22 cellular contexts compared by ENCODE assay signal in the genomic region with DNA sequence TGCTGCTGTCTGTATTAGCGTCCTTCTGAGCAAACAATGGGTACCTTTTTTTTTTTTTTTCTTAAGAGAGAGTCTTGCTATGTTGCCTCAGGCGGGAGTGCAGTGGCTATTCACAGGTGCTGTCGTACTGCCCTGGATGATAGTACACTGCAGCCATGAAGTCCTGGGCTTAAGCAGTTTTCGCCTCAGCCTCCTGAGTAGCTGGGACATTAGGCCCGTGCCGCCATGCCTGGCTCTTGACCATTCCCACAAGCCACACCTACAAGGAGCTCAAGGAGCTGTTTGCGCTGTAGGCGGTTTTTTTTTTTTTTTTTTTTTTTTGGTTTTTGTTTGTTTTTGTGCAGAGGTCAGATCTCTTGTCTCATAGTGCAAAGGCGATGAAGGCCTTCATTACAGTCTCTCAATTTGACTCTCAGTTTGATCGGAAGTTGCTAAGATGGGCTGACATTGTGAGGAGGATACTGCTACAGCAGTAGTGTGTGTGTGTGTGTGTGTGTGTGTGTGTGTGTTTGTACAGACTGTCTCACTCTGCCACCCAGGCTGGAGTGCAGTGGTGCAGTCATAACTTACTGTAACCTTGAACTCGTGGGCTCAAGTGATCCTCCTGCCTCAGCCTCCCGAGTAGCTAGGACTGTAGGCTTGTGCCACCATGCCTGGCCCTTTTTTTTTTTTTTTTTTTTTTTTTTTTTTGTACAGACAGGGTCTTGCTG. TPM values are rescaled to one million over a fixed set of nuclear protein-coding genes. Genes with fewer than 3 reads are reported as not detected.
DNase-seq lines count a peak whose midpoint lies in the region; ATAC-seq, FAIRE-seq and TF ChIP-seq lines count a peak whose summit lies in the region.
"Had no signal": no experiment of that assay in that cellular context is flagged by ENCODE, and none has a peak within 500 bp of the region (broad histone marks: within the 10 kb centered on the region; RNA-seq: fewer than 3 reads in every experiment).

No MANE protein-coding gene starts in this region.

- POLR2A ChIA-PET in K562 (lab: Yijun Ruan, JAX) = interaction anchor here (2.0 kb wide), 1 partner anchor 11 kb away, joined by 4 read pairs; no protein-coding TSS in a partner anchor

- peaks cover 20 to 49% of the 10 kb centered on the region in 2 donors for H3K36me3 Mint-ChIP-seq in activated T-cell treated with anti-CD3 and anti-CD28 coated beads, Interleukin-2, amount 50 U/mL, for 72 hours (ENCODE audit: insufficient read depth in 2 of 2)
- peaks cover 37% of the 10 kb centered on the region for H3K36me3 Mint-ChIP-seq in activated T-cell treated with anti-CD3 and anti-CD28 coated beads, Interleukin-2, amount 50 U/mL, for 4 hours (ENCODE audit: insufficient read depth)

- H4K20me1 ChIP-seq in Karpas-422 (ENCODE audit: insufficient read depth, low read depth, low read length) (peaks cover 57% of the 10 kb centered on the region), K562 (replicated peaks; ENCODE audit: control insufficient read depth, insufficient read depth, low read length) (no peaks in the 10 kb centered on the region)

- H3K36me3 ChIP-seq in Karpas-422 (ENCODE audit: insufficient read depth, low read length) (peaks cover 28% of the 10 kb centered on the region), K562 (ENCODE audit: control insufficient read depth, insufficient read depth, low read length) (no peaks in the 10 kb centered on the region), upper lobe of right lung (no peaks in the 10 kb centered on the region)
- H3K36me3 ChIP-seq: breast epithelium, MG63, uterus had no signal

- intact Hi-C loops in K562 (cut with micrococcal nuclease) = no loop called here
- intact Hi-C loops in upper lobe of right lung (cut with DNase I) = no loop called here

- 42% methylated on average over 8 of the region's 12 CpGs for WGBS in K562 (ENCODE audit: insufficient coverage, low coverage, missing lambda C conversion rate)

- H3K9me3 Mint-ChIP-seq in activated T-cell treated with anti-CD3 and anti-CD28 coated beads, Interleukin-2, amount 50 U/mL, for 72 hours = peaks cover 0 to 2% of the 10 kb centered on the region in 2 donors
- no peaks in the 10 kb centered on the region for H3K9me3 Mint-ChIP-seq in activated T-cell treated with anti-CD3 and anti-CD28 coated beads, Interleukin-2, amount 50 U/mL, for 4 hours
- H3K9me3 Mint-ChIP-seq: endodermal cell had no signal

- no peaks in the 10 kb centered on the region for H3K9me2 ChIP-seq in Karpas-422 (replicated peaks; ENCODE audit: insufficient read depth, low read length)

- no peak for TF ChIP-seq EP300 in K562 (IDR thresholded peaks at IDR 0.05; ENCODE audit: low read length)

- H3K4me1 ChIP-seq in Karpas-422 (ENCODE audit: low read length) = peaks cover 76% of the 10 kb centered on the region
- peaks cover 7 to 13% of the 10 kb centered on the region in 2 experiments; a peak in 3 of 5 replicates for H3K4me1 ChIP-seq in K562 (replicated peaks in 1 of 2; ENCODE audit: control insufficient read depth in 2 of 2, insufficient read depth in 2 of 2, low read length in 2 of 2)
- H3K4me1 ChIP-seq in upper lobe of right lung = peaks cover 3% of the 10 kb centered on the region
- H3K4me1 ChIP-seq: breast epithelium, psoas muscle, uterus had no signal

- H3K4me3 ChIP-seq in Karpas-422 (ENCODE audit: low read length) (no peak overlapping the region), K562 (no peak overlapping the region), upper lobe of right lung (no peak overlapping the region), foreskin fibroblast (ENCODE audit: low read depth in 1 of 2, low read length in 2 of 2) (no peak overlapping the region)
- H3K4me3 ChIP-seq: breast epithelium, coronary artery, lung, MG63, psoas muscle, uterus had no signal

- no peak for DNase-seq in activated T-cell treated with anti-CD3 and anti-CD28 coated beads, Interleukin-2, amount 50 U/mL, for 72 hours
- no peak for DNase-seq in activated T-cell treated with anti-CD3 and anti-CD28 coated beads, Interleukin-2, amount 50 U/mL, for 4 hours
- DNase-seq in Karpas-422 (no peak), K562 (ENCODE audit: extremely low read depth in 1 of 4, low spot score in 3 of 4) (no peak), upper lobe of right lung (no peak), foreskin fibroblast (no peak)
- DNase-seq: activated CD4-positive, alpha-beta T cell treated with anti-CD3 and anti-CD28 coated beads for 1 hour; endodermal cell; GDM1; islet precursor cell; MG63; NCI-H1436 treated with DMSO at 0.1 percent for 48 hours; NCI-H2171 treated with DMSO at 0.1 percent for 48 hours; psoas muscle; SW 1271; uterus had no signal

- no peak for TF ChIP-seq RAD21 in K562 (CRISPR knock-in tag; conservative IDR thresholded peaks at IDR 0.05 in 1 of 2, IDR thresholded peaks at IDR 0.05 in 1 of 2)

- H3K4me3 Mint-ChIP-seq in activated T-cell treated with anti-CD3 and anti-CD28 coated beads, Interleukin-2, amount 50 U/mL, for 72 hours = peak overlapping the region; percentile 18 to 27
- no peak overlapping the region for H3K4me3 Mint-ChIP-seq in activated T-cell treated with anti-CD3 and anti-CD28 coated beads, Interleukin-2, amount 50 U/mL, for 4 hours
- H3K4me3 Mint-ChIP-seq: endodermal cell had no signal

- in situ Hi-C loops in K562 (cut with MboI) = no loop called here

- CTCF ChIA-PET in K562 (lab: Yijun Ruan, JAX; ENCODE audit: low intra/inter-chr PET ratio) = no interaction called here

- H2AFZ ChIP-seq in Karpas-422 (ENCODE audit: low read length) (no peak overlapping the region), K562 (ENCODE audit: low read depth, low read length) (0 out of 2 replicates have a peak overlapping the region, but pooled peaks have one; percentile 30)

- peaks cover 100% of the 10 kb centered on the region for H3K79me2 ChIP-seq in Karpas-422 (ENCODE audit: low read length)
- H3K79me2 ChIP-seq in K562 (ENCODE audit: control insufficient read depth, insufficient read depth, low read length) = peaks cover 31% of the 10 kb centered on the region

- H3K27ac ChIP-seq in Karpas-422 (ENCODE audit: low read length) (peak overlapping the region; percentile 20; the same call in 1 of the 2 replicates), K562 (ENCODE audit: extremely low read depth, low read depth, low read length) (no peak overlapping the region), upper lobe of right lung (no peak overlapping the region)
- H3K27ac ChIP-seq: breast epithelium, coronary artery, psoas muscle, uterus had no signal

- no peak for FAIRE-seq in K562 (lab: Jason Lieb, UNC)

- TF ChIP-seq POLR2A in K562 (conservative IDR thresholded peaks at IDR 0.05) = no peak

- H3K27me3 ChIP-seq in Karpas-422 (ENCODE audit: low read length) = no peaks in the 10 kb centered on the region
- no peaks in the 10 kb centered on the region for H3K27me3 ChIP-seq in K562 (ENCODE audit: control insufficient read depth in 2 of 2, insufficient read depth in 2 of 2, low read length in 2 of 2)
- H3K27me3 ChIP-seq in upper lobe of right lung = no peaks in the 10 kb centered on the region
- H3K27me3 ChIP-seq: breast epithelium, MG63, uterus had no signal

- peak overlapping the region; percentile 31 for H3K27ac Mint-ChIP-seq in activated T-cell treated with anti-CD3 and anti-CD28 coated beads, Interleukin-2, amount 50 U/mL, for 72 hours
- H3K27ac Mint-ChIP-seq: endodermal cell had no signal

- no TSS peak for BruUV-seq in K562 (replicated peaks; lab: Mats Ljungman, UMichigan)

- no peak for TF ChIP-seq CTCF in K562 (IDR thresholded peaks at IDR 0.05 in 2 of 3, conservative IDR thresholded peaks at IDR 0.05 in 1 of 3; ENCODE audit: insufficient read depth in 2 of 3, low read depth in 1 of 3, low read length in 3 of 3)
- no peak for TF ChIP-seq CTCF in upper lobe of right lung (IDR thresholded peaks at IDR 0.05)
- TF ChIP-seq CTCF in foreskin fibroblast (IDR thresholded peaks at IDR 0.05; ENCODE audit: low read depth, low read length) = no peak

- no peak overlapping the region for H3K9ac ChIP-seq in Karpas-422 (ENCODE audit: low read length)
- no peak overlapping the region for H3K9ac ChIP-seq in K562 (ENCODE audit: insufficient read depth in 1 of 2, low read depth in 2 of 2, low read length in 2 of 2)

- peak; percentile 20 to 63 for ATAC-seq in activated T-cell treated with anti-CD3 and anti-CD28 coated beads, Interleukin-2, amount 50 U/mL, for 72 hours (replicated peaks in 1 of 2)
- no peak for ATAC-seq in activated T-cell treated with anti-CD3 and anti-CD28 coated beads, Interleukin-2, amount 50 U/mL, for 4 hours
- ATAC-seq in K562 (peak; percentile 55), upper lobe of right lung (peak; percentile 72), HG02973 (IDR thresholded peaks at IDR 0.05; ENCODE audit: unreplicated experiment) (no peak), HG03354 (IDR thresholded peaks at IDR 0.05; ENCODE audit: poor library complexity, severe bottlenecking, unreplicated experiment) (no peak)
- ATAC-seq: psoas muscle, Right ventricle myocardium inferior had no signal

- peaks cover 94% of the 10 kb centered on the region for H3K4me1 Mint-ChIP-seq in activated T-cell treated with anti-CD3 and anti-CD28 coated beads, Interleukin-2, amount 50 U/mL, for 72 hours (ENCODE audit: low read depth)
- H3K4me1 Mint-ChIP-seq in activated T-cell treated with anti-CD3 and anti-CD28 coated beads, Interleukin-2, amount 50 U/mL, for 4 hours (ENCODE audit: low read depth) = peaks cover 69% of the 10 kb centered on the region

- no peaks in the 10 kb centered on the region for H3K9me1 ChIP-seq in K562 (ENCODE audit: control insufficient read depth, insufficient read depth, low read length)

- no peak overlapping the region for H3K4me2 ChIP-seq in Karpas-422 (ENCODE audit: low read depth, low read length, poor library complexity, severe bottlenecking)
- no peak overlapping the region for H3K4me2 ChIP-seq in K562 (ENCODE audit: insufficient read depth, low read length)

- H3K27me3 Mint-ChIP-seq in activated T-cell treated with anti-CD3 and anti-CD28 coated beads, Interleukin-2, amount 50 U/mL, for 72 hours (ENCODE audit: low read depth) = no peaks in the 10 kb centered on the region
- no peaks in the 10 kb centered on the region for H3K27me3 Mint-ChIP-seq in activated T-cell treated with anti-CD3 and anti-CD28 coated beads, Interleukin-2, amount 50 U/mL, for 4 hours (ENCODE audit: low read depth)

- H3K9me3 ChIP-seq in Karpas-422 (ENCODE audit: low read length) (no peaks in the 10 kb centered on the region), K562 (replicated peaks; ENCODE audit: control insufficient read depth, insufficient read depth, low read depth, low read length) (no peaks in the 10 kb centered on the region), upper lobe of right lung (no peaks in the 10 kb centered on the region)
- H3K9me3 ChIP-seq: breast epithelium, MG63, psoas muscle, uterus had no signal

RNA-seq across cellular contexts. Expression of gene TRAF3, which starts 34.2 kb away (rescaled TPM):
- 100 to 1,000 TPM; 123 to 137 TPM for total RNA-seq in activated T-cell treated with anti-CD3 and anti-CD28 coated beads, Interleukin-2, amount 50 U/mL, for 72 hours
- total RNA-seq in activated T-cell treated with anti-CD3 and anti-CD28 coated beads, Interleukin-2, amount 50 U/mL, for 4 hours = 10 to 100 TPM; 76.0 to 91.0 (median 78.1) TPM
- 79.1 and 135 TPM in 2 replicates for total RNA-seq in Karpas-422 (2014; rRNA removed; shearing (Covaris generic); ENCODE audit: low replicate concordance)
- 42.1 and 44.1 TPM in 2 replicates for total RNA-seq in K562 (2011; cell fraction: chromatin; rRNA removed; ENCODE audit: low replicate concordance)
- 22.5 and 22.8 TPM in 2 replicates for total RNA-seq in K562 (2011; cell fraction: nucleolus; rRNA removed)
- 25.0 and 25.2 TPM in 2 replicates for total RNA-seq in K562 (2011; cell fraction: nucleoplasm; rRNA removed)
- total RNA-seq in K562 (2014; rRNA removed) = 8.1 and 11.4 TPM in 2 replicates
- total RNA-seq in K562 (2014; rRNA removed; fragmentation: Illumina TruSeq; extraction: Trizol) = 9.1 and 9.9 TPM in 2 replicates
- total RNA-seq in K562 (2015; rRNA removed; fragmentation: Illumina TruSeq; extraction: Trizol) = 7.4 and 9.9 TPM in 2 replicates
- 20.7 and 21.3 TPM in 2 replicates for total RNA-seq in K562 (2021)
- polyA plus RNA-seq in K562 (2011; rRNA removed) = 13.6 and 15.3 TPM in 2 replicates
- polyA plus RNA-seq in K562 (2011; cell fraction: cytosol; rRNA removed) = 9.6 and 13.1 TPM in 2 replicates
- polyA plus RNA-seq in K562 (2011; cell fraction: nucleus; rRNA removed) = 14.3 and 18.4 TPM in 2 replicates
- polyA plus RNA-seq in K562 (2012) = 7.7 and 9.8 TPM in 2 replicates
- 10.7 and 11.5 TPM in 2 replicates for polyA plus RNA-seq in K562 (2014; fragmentation: Illumina TruSeq; extraction: Trizol)
- under 1 TPM; 0.52 to 0.57 TPM for polyA plus RNA-seq in K562 (2014; fragmentation: Nextera tagmentation; extraction: Ambion mirVana)
- polyA plus RNA-seq in K562 (2014; rRNA removed) = 12.1 and 15.3 TPM in 2 replicates
- 40.9 and 41.5 TPM in 2 replicates for polyA minus RNA-seq in K562 (2011; rRNA and poly(A)+ RNA removed)
- 12.6 and 14.8 TPM in 2 replicates for polyA minus RNA-seq in K562 (2011; cell fraction: cytosol; rRNA and poly(A)+ RNA removed)
- 6.6 and 12.8 TPM in 2 replicates for polyA minus RNA-seq in K562 (2011; cell fraction: nucleus; rRNA and poly(A)+ RNA removed)
- 22.3 TPM for total RNA-seq in upper lobe of right lung

Comparison
In these comparisons a context has a peak if more than half of its experiments do, and no peak if none do; other contexts are left out.
1. ATAC-seq: peak in activated T-cell treated with anti-CD3 and anti-CD28 coated beads, Interleukin-2, amount 50 U/mL, for 72 hours (2 of 2), K562 (single experiment) and upper lobe of right lung (single experiment); none in activated T-cell treated with anti-CD3 and anti-CD28 coated beads, Interleukin-2, amount 50 U/mL, for 4 hours (0 of 2), HG02973 (single experiment) and HG03354 (single experiment).